Comparison of ENCODE assay signal across 21 cellular contexts in the genomic region with DNA sequence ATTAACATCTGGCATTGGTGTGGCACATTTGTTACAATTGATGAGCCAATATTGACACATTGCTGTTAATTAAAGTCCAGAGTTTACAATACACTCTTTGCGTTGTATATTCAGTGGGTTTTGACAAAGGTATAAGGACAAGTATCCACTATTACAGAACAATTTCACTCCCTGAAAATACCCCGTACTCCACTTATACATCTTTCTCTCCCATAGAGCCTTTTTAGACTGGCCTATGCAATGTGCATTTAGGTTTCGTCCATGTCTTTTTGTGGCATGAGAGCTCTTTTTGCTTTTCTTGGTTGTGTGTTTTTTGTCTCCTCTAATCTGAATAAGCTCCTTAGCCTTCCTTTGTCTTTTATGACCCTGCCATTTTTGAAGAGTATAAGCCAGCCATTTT.
"Had no signal": no experiment of that assay in that cellular context is flagged by ENCODE, and none has a peak within 500 bp of the region (broad histone marks: within the 10 kb centered on the region; RNA-seq: fewer than 3 reads in every experiment).

No MANE protein-coding gene starts in this region.

- FAIRE-seq: kidney had no signal

- H3K36me3 Mint-ChIP-seq: mesothelial cell of epicardium; naive B cell; natural killer cell treated with Interleukin-12 subunit alpha and Interleukin-12 subunit beta and Interleukin-15 and Interleukin-18, amount 100 ng/mL, for 72 hours; neural progenitor cell; stimulated activated effector memory CD8-positive, alpha-beta T cell treated with anti-CD3 and anti-CD28 coated beads, Interleukin-12 subunit alpha, Interleukin-12 subunit beta, amount 100 ng/mL, for 72 hours; type B pancreatic cell had no signal

- H3K9me3 ChIP-seq: mucosa of descending colon, right lobe of liver, stomach, thyroid gland had no signal

- H3K4me2 ChIP-seq: hepatocyte, neural progenitor cell had no signal

- H3K27ac Mint-ChIP-seq: mesothelial cell of epicardium; naive B cell; natural killer cell treated with Interleukin-12 subunit alpha and Interleukin-12 subunit beta and Interleukin-15 and Interleukin-18, amount 100 ng/mL, for 72 hours; neural progenitor cell; progenitor cell of endocrine pancreas; stimulated activated effector memory CD8-positive, alpha-beta T cell treated with anti-CD3 and anti-CD28 coated beads, Interleukin-12 subunit alpha, Interleukin-12 subunit beta, amount 100 ng/mL, for 72 hours; type B pancreatic cell had no signal

- H2AFZ ChIP-seq: hepatocyte, neural progenitor cell, parathyroid adenoma had no signal

- H3K4me3 Mint-ChIP-seq: mesothelial cell of epicardium; naive B cell; natural killer cell treated with Interleukin-12 subunit alpha and Interleukin-12 subunit beta and Interleukin-15 and Interleukin-18, amount 100 ng/mL, for 72 hours; neural progenitor cell; stimulated activated effector memory CD8-positive, alpha-beta T cell treated with anti-CD3 and anti-CD28 coated beads, Interleukin-12 subunit alpha, Interleukin-12 subunit beta, amount 100 ng/mL, for 72 hours; type B pancreatic cell had no signal

- H3K4me1 ChIP-seq: neural progenitor cell, parathyroid adenoma, right lobe of liver, stomach, thyroid gland had no signal

- H3K36me3 ChIP-seq: neural progenitor cell, right lobe of liver, stomach, thyroid gland had no signal

- DNase-seq: dorsolateral prefrontal cortex; effector CD4-positive, alpha-beta T cell; kidney; mesenchymal stem cell; mucosa of descending colon; naive B cell; right lobe of liver; stimulated activated CD4-positive, alpha-beta T cell treated with anti-CD3 and anti-CD28 coated beads, Interleukin-2, amount 100 ng/mL, for 24 hours; stimulated activated CD4-positive, alpha-beta T cell treated with anti-CD3 and anti-CD28 coated beads, Interleukin-4, amount 100 ng/mL, for 24 hours; stimulated activated naive CD4-positive, alpha-beta T cell treated with Interleukin-2 at 50 U/mL for 16 hours; stomach; thyroid gland had no signal

- H3K27ac ChIP-seq: dorsolateral prefrontal cortex, neural progenitor cell, parathyroid adenoma, right lobe of liver, stomach, thyroid gland had no signal

- H3K4me3 ChIP-seq: dorsolateral prefrontal cortex, hepatocyte, lung, mucosa of descending colon, neural progenitor cell, right lobe of liver, stomach, thyroid gland had no signal

- H3K4me1 Mint-ChIP-seq: naive B cell; stimulated activated effector memory CD8-positive, alpha-beta T cell treated with anti-CD3 and anti-CD28 coated beads, Interleukin-12 subunit alpha, Interleukin-12 subunit beta, amount 100 ng/mL, for 72 hours had no signal

- H3K9ac ChIP-seq: neural progenitor cell, parathyroid adenoma had no signal

- H3K27me3 Mint-ChIP-seq: progenitor cell of endocrine pancreas, type B pancreatic cell had no signal

- H3K79me2 ChIP-seq: hepatocyte, parathyroid adenoma had no signal

- H3K27me3 ChIP-seq: dorsolateral prefrontal cortex, hepatocyte, right lobe of liver, stomach, thyroid gland had no signal

- H3K9me3 Mint-ChIP-seq: naive B cell; natural killer cell treated with Interleukin-12 subunit alpha and Interleukin-12 subunit beta and Interleukin-15 and Interleukin-18, amount 100 ng/mL, for 72 hours; neural progenitor cell; stimulated activated effector memory CD8-positive, alpha-beta T cell treated with anti-CD3 and anti-CD28 coated beads, Interleukin-12 subunit alpha, Interleukin-12 subunit beta, amount 100 ng/mL, for 72 hours; type B pancreatic cell had no signal
